25 cellular contexts compared by ENCODE assay signal in genomic region chr16:21185659-21186325, GRCh38. TPM values are rescaled to one million over a fixed set of nuclear protein-coding genes. Genes with fewer than 3 reads are reported as not detected.
"Had no signal": no experiment of that assay in that cellular context is flagged by ENCODE, and none has a peak within 500 bp of the region (broad histone marks: within the 10 kb centered on the region; RNA-seq: fewer than 3 reads in every experiment).

No MANE protein-coding gene starts in this region.

- H3K27ac ChIP-seq: dorsolateral prefrontal cortex, gastrocnemius medialis, left lung, neural progenitor cell, parathyroid adenoma, testis, tibial artery, upper lobe of left lung had no signal

- H3K36me3 Mint-ChIP-seq: natural killer cell had no signal

- H3K9ac ChIP-seq: neural progenitor cell, parathyroid adenoma had no signal

- H3K79me2 ChIP-seq: parathyroid adenoma had no signal

- H3K4me2 ChIP-seq: neural progenitor cell had no signal

- H3K9me3 Mint-ChIP-seq: natural killer cell had no signal

- H3K27me3 ChIP-seq: dorsolateral prefrontal cortex, left lung, testis, tibial artery, upper lobe of left lung had no signal

- ATAC-seq: gastrocnemius medialis; left lung; natural killer cell; sciatic nerve; stimulated activated memory B cell treated with anti-CD40 and anti-IgM and Interleukin-4, amounts not matched to agents 10 μg/mL and 1 μg/mL and 100 μg/mL, for 72 hours had no signal

- H3K27ac Mint-ChIP-seq: natural killer cell, neural progenitor cell, progenitor cell of endocrine pancreas had no signal

- DNase-seq: cerebellar nuclear complex; dorsolateral prefrontal cortex; effector CD4-positive, alpha-beta T cell; gastrocnemius medialis; head of caudate nucleus; left lung; mesenchymal stem cell; midbrain; natural killer cell; stimulated activated CD4-positive, alpha-beta T cell treated with anti-CD3 and anti-CD28 coated beads, Interleukin-4, amount 100 ng/mL, for 4 hours; stimulated activated naive CD8-positive, alpha-beta T cell treated with anti-CD3 and anti-CD28 coated beads, Interleukin-15, Interleukin-2, amounts not matched to agents 100 U/mL and 50 U/mL, for 24 hours; substantia nigra; testis; tibial artery; upper lobe of left lung had no signal

- H3K4me1 ChIP-seq: gastrocnemius medialis, neural progenitor cell, parathyroid adenoma had no signal

- H3K36me3 ChIP-seq: neural progenitor cell had no signal

- H3K4me3 ChIP-seq: dorsolateral prefrontal cortex, gastrocnemius medialis, left lung, neural progenitor cell, testis, tibial artery, upper lobe of left lung had no signal

- H3K9me3 ChIP-seq: gastrocnemius medialis, left lung, testis, tibial artery, upper lobe of left lung had no signal

- H3K4me1 Mint-ChIP-seq: neural progenitor cell had no signal

- H3K4me3 Mint-ChIP-seq: natural killer cell; neural progenitor cell; stimulated activated memory B cell treated with anti-CD40 and anti-IgM and Interleukin-4, amounts not matched to agents 10 μg/mL and 1 μg/mL and 100 μg/mL, for 72 hours had no signal

- H3K27me3 Mint-ChIP-seq: progenitor cell of endocrine pancreas; stimulated activated memory B cell treated with anti-CD40 and anti-IgM and Interleukin-4, amounts not matched to agents 10 μg/mL and 1 μg/mL and 100 μg/mL, for 72 hours had no signal

- H2AFZ ChIP-seq: neural progenitor cell, parathyroid adenoma had no signal

RNA-seq across cellular contexts. Expression of gene ZP2, which starts 25.6 kb away (rescaled TPM):
- total RNA-seq: esophagus mucosa, gastrocnemius medialis, glomerular endothelial cell, left lung, natural killer cell, osteoblast, progenitor cell of endocrine pancreas, sciatic nerve, upper lobe of left lung had no signal
- polyA plus RNA-seq: keratinocyte had no signal

RNA-seq across cellular contexts. Expression of gene DNAH3, which starts 35.1 kb away (rescaled TPM):
- total RNA-seq: glomerular endothelial cell, lung microvascular endothelial cell, natural killer cell, osteoblast had no signal

RNA-seq across cellular contexts. Expression of gene ANKS4B, which starts 47.7 kb away (rescaled TPM):
- total RNA-seq: esophagus mucosa, glomerular endothelial cell, left lung, lung microvascular endothelial cell, osteoblast, sciatic nerve had no signal
- polyA plus RNA-seq: keratinocyte had no signal
